Comparison of ENCODE assay signal across 8 cellular contexts in genomic region chr6:37021356-37022129, GRCh38. TPM values are rescaled to one million over a fixed set of nuclear protein-coding genes. Genes with fewer than 3 reads are reported as not detected.
DNase-seq lines count a peak whose midpoint lies in the region; TF ChIP-seq lines count a peak whose summit lies in the region.

No MANE protein-coding gene starts in this region.

- H3K36me3 ChIP-seq in BE2C: no peaks in the 10 kb centered on the region

- H3K27me3 ChIP-seq in BE2C: no peaks in the 10 kb centered on the region

- peak; percentile 63 for TF ChIP-seq CTCF in BE2C (IDR thresholded peaks at IDR 0.05; ENCODE audit: low read depth, low read length)

- no peak overlapping the region for H3K4me3 ChIP-seq in BE2C (ENCODE audit: low read depth, low read length)

- DNase-seq in BE2C (peak; percentile 43), KBM-7 (peak; percentile 83), dermis blood vessel endothelial cell (peak; percentile 59), GM19238 (ENCODE audit: insufficient read length, low spot score) (no peak), NCI-H187 (lab: John Stamatoyannopoulos, UW) (no peak), OCI-M2 (lab: John Stamatoyannopoulos, UW; ENCODE audit: unreplicated experiment) (no peak)
- peak; percentile 30 to 73 (median 56) for DNase-seq in activated CD4-positive, CD25-positive, alpha-beta regulatory T cell (lab: John Stamatoyannopoulos, UW)
- DNase-seq in stimulated activated CD4-positive, alpha-beta T cell treated with anti-CD3 and anti-CD28 coated beads, Interleukin-15, amount 100 ng/mL, for 1 hour (ENCODE audit: low read depth in 1 of 2, low spot score in 1 of 2): peak; percentile 22 to 54

- peaks cover 16% of the 10 kb centered on the region for H3K4me1 ChIP-seq in BE2C

- in situ Hi-C loops in KBM-7 (cut with MboI; ENCODE audit: low pct_unique_long_range_greater_than_20kb, low sequenced_read_pairs): no loop called here

- no peaks in the 10 kb centered on the region for H3K9me3 ChIP-seq in BE2C

RNA-seq across cellular contexts. Expression of gene FGD2, which starts 16.1 kb away (rescaled TPM):
- not detected for polyA plus RNA-seq in BE2C (2012; ENCODE audit: insufficient read depth, insufficient read length, low read depth)
- total RNA-seq in dermis blood vessel endothelial cell: not detected in 2 replicates

RNA-seq across cellular contexts. Expression of gene MTCH1, which starts 35.5 kb away (rescaled TPM):
- polyA plus RNA-seq in BE2C (2012; ENCODE audit: insufficient read depth, insufficient read length, low read depth): 205 TPM
- total RNA-seq in dermis blood vessel endothelial cell: 290 and 303 TPM in 2 replicates

Comparison
In these comparisons a context has a peak if more than half of its experiments do, and no peak if none do; other contexts are left out.
1. DNase-seq: peak in BE2C (single experiment), KBM-7 (single experiment), activated CD4-positive, CD25-positive, alpha-beta regulatory T cell (4 of 4), dermis blood vessel endothelial cell (single experiment) and stimulated activated CD4-positive, alpha-beta T cell treated with anti-CD3 and anti-CD28 coated beads, Interleukin-15, amount 100 ng/mL, for 1 hour (2 of 2); none in GM19238 (single experiment), NCI-H187 (0 of 2) and OCI-M2 (single experiment).